ENCODE assay signal across 10 cellular contexts in the genomic region with DNA sequence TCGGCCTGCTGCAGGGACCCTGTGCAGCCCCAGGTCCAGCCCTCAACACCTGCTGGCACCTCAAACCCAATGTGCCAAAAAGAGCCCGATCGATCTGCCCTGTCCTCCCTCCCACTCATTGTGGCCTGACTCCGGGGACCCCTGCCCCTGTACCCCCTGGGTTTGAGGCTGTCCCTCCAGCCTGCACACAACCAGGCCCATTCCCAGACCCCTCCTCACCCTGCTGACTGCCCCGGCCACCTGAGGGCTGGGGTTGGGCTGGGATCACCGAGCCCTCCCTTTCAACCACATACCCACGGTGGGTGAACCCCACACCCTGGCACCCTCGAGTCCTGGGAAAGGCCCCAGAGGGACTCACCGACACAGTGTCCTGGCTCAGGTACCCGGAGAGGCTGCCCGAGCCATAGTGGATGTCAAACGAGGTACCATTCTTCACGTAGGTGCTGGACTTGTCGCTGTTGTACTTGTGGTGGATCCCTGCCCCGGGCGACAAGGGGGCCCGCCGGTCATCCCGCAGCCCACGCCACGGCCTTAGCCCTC. TPM values are rescaled to one million over a fixed set of nuclear protein-coding genes. Genes with fewer than 3 reads are reported as not detected.
A peak's percentile ranks its signal among the peaks of the same experiment; 100 is the strongest.
DNase-seq lines count a peak whose midpoint lies in the region; ATAC-seq and TF ChIP-seq lines count a peak whose summit lies in the region.
"Had no signal": no experiment of that assay in that cellular context is flagged by ENCODE, and none has a peak within 500 bp of the region (broad histone marks: within the 10 kb centered on the region; RNA-seq: fewer than 3 reads in every experiment).

No MANE protein-coding gene starts in this region.

- intact Hi-C loops in heart left ventricle (cut with DNase I) (no loop called here), Right ventricle myocardium superior (cut with DNase I) (no loop called here), upper lobe of right lung (cut with DNase I) (no loop called here)

- peaks cover 0 to 69% (median 50%) of the 10 kb centered on the region in 9 donors for H3K36me3 ChIP-seq in heart left ventricle
- peaks cover 47 to 59% of the 10 kb centered on the region in 2 donors for H3K36me3 ChIP-seq in mucosa of rectum (ENCODE audit: control insufficient read depth in 2 of 2, insufficient read depth in 2 of 2, low read length in 2 of 2)
- peaks cover 77% of the 10 kb centered on the region for H3K36me3 ChIP-seq in upper lobe of right lung

- H3K9ac ChIP-seq in mucosa of rectum (ENCODE audit: low read depth in 1 of 2, low read length in 2 of 2) = no peak overlapping the region

- ATAC-seq in heart left ventricle = no peak
- ATAC-seq in Right ventricle myocardium superior (ENCODE audit: poor library complexity) = no peak
- no peak for ATAC-seq in upper lobe of right lung
- ATAC-seq in GM18909 (IDR thresholded peaks at IDR 0.05; ENCODE audit: poor library complexity, unreplicated experiment) = no peak
- no peak for ATAC-seq in foreskin keratinocyte

- H3K4me1 ChIP-seq in heart left ventricle (peaks cover 5 to 94% (median 72%) of the 10 kb centered on the region in 12 donors), mucosa of rectum (ENCODE audit: control insufficient read depth in 2 of 2, insufficient read depth in 2 of 2, low read length in 2 of 2) (peaks cover 41 to 42% of the 10 kb centered on the region in 2 donors), upper lobe of right lung (peaks cover 60% of the 10 kb centered on the region), foreskin keratinocyte (peaks cover 5% of the 10 kb centered on the region)

- H3K27ac ChIP-seq in heart left ventricle (peak overlapping the region in 11 of 12 donors; percentile 37 to 99 (median 97)), angular gyrus (ENCODE audit: low read depth, low read length) (peak overlapping the region; percentile 62), mucosa of rectum (ENCODE audit: low read depth in 2 of 2, low read length in 2 of 2) (peak overlapping the region; percentile 32 to 43), upper lobe of right lung (peak overlapping the region; percentile 91), foreskin keratinocyte (no peak overlapping the region)
- H3K27ac ChIP-seq: epithelial cell of prostate had no signal

- WGBS in heart left ventricle, 4 donors = 88 to 94% (median 90%) methylated on average over 8 to 21 of the region's 21 CpGs

- no peaks in the 10 kb centered on the region for H3K27me3 ChIP-seq in heart left ventricle
- no peaks in the 10 kb centered on the region for H3K27me3 ChIP-seq in mucosa of rectum (ENCODE audit: control insufficient read depth in 2 of 2, insufficient read depth in 2 of 2, low read length in 2 of 2)
- H3K27me3 ChIP-seq in upper lobe of right lung = no peaks in the 10 kb centered on the region
- no peaks in the 10 kb centered on the region for H3K27me3 ChIP-seq in foreskin keratinocyte

- TF ChIP-seq POLR2A in heart left ventricle (IDR thresholded peaks at IDR 0.05) = no peak

- DNase-seq in heart left ventricle = peak in 1 of 5 donors; percentile 36
- DNase-seq in Right ventricle myocardium superior = no peak
- peak; percentile 63 for DNase-seq in upper lobe of right lung
- DNase-seq in foreskin keratinocyte = no peak
- no peak for DNase-seq in NCI-H1048 (lab: John Stamatoyannopoulos, UW)
- DNase-seq: NCI-H2029 had no signal

- H3K9me3 ChIP-seq in heart left ventricle = no peaks in the 10 kb centered on the region
- no peaks in the 10 kb centered on the region for H3K9me3 ChIP-seq in mucosa of rectum (ENCODE audit: control insufficient read depth in 2 of 2, low read length in 2 of 2)
- H3K9me3 ChIP-seq in upper lobe of right lung = no peaks in the 10 kb centered on the region

- H3K4me3 ChIP-seq in heart left ventricle (peak overlapping the region in 1 of 12 donors; percentile 100), mucosa of rectum (ENCODE audit: low read length in 2 of 2) (no peak overlapping the region), upper lobe of right lung (peak overlapping the region; percentile 97)

- TF ChIP-seq CTCF in heart left ventricle (IDR thresholded peaks at IDR 0.05) = no peak
- TF ChIP-seq CTCF in upper lobe of right lung (IDR thresholded peaks at IDR 0.05) = no peak
- TF ChIP-seq CTCF in foreskin keratinocyte (conservative IDR thresholded peaks at IDR 0.05) = no peak

RNA-seq across cellular contexts. Expression of gene CTSD, which starts 5.0 kb away (rescaled TPM):
- 1,000 to 10,000 TPM in 3 of 9 donors, 100 to 1,000 TPM in 6; 580 to 1,779 (median 722) TPM for total RNA-seq in heart left ventricle
- 1,000 to 10,000 TPM in 1 of 2 donors, 100 to 1,000 TPM in 1; 420 to 1,089 TPM for polyA plus RNA-seq in heart left ventricle
- total RNA-seq in Right ventricle myocardium superior = 986 TPM
- 2,038 TPM for total RNA-seq in upper lobe of right lung
- total RNA-seq in foreskin keratinocyte = 116 and 154 TPM in 2 replicates
- polyA plus RNA-seq in foreskin keratinocyte = 185 and 260 TPM in 2 replicates

RNA-seq across cellular contexts. Expression of gene IFITM10, which starts 8.3 kb away (rescaled TPM):
- total RNA-seq in heart left ventricle (1 to 10 TPM in 1 of 9 donors, under 1 TPM in 8; 0.23 to 3.6 (median 0.56) TPM), Right ventricle myocardium superior (1.1 TPM), upper lobe of right lung (7.9 TPM), foreskin keratinocyte (0.04 and 0.14 TPM in 2 replicates)
- polyA plus RNA-seq in heart left ventricle (under 1 TPM; 0.12 to 0.19 TPM), foreskin keratinocyte (0.06 TPM in 1 of 2 replicates, not detected in the other)
